ENCODE assay signal across 14 cellular contexts in the genomic region with DNA sequence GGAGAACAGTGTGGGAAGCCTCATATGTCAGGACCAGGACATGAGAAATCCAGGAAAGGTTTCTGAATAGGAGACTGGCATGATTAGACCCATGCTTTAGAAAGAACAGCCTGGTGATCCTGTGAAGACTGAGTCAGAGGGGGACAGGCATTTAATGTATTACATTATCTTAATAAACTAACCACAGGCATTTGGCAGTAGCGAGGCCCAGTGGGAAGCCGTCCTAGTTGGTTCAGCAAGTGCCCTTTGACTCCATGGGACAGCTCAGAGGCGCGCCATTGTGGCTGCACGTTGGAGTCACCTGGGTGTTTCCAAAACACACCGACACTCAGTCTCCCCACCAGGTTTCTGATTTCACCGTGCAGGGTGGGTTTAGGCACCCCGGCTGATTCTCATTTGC.
DNase-seq lines count a peak whose midpoint lies in the region; ATAC-seq and TF ChIP-seq lines count a peak whose summit lies in the region.
"Had no signal": no experiment of that assay in that cellular context is flagged by ENCODE, and none has a peak within 500 bp of the region (broad histone marks: within the 10 kb centered on the region; RNA-seq: fewer than 3 reads in every experiment).

No MANE protein-coding gene starts in this region.

- no peak overlapping the region for H4K8ac ChIP-seq in IMR-90 (ENCODE audit: low read depth in 2 of 2, low read length in 2 of 2)

- H3K18ac ChIP-seq in IMR-90 (ENCODE audit: low read depth, low read length), result no peak overlapping the region

- H3K9me1 ChIP-seq in IMR-90 (ENCODE audit: insufficient read depth, low read length), result no peaks in the 10 kb centered on the region

- H4K20me1 ChIP-seq in IMR-90 (ENCODE audit: insufficient read depth, low read length), result no peaks in the 10 kb centered on the region

- H2BK5ac ChIP-seq in IMR-90 (ENCODE audit: low read depth, low read length, poor library complexity, severe bottlenecking), result no peak overlapping the region

- no peak overlapping the region for H3K4me3 ChIP-seq in BJ (ENCODE audit: low read depth, low read length)
- no peak overlapping the region for H3K4me3 ChIP-seq in IMR-90 (ENCODE audit: insufficient read depth, low read depth, low read length)
- H3K4me3 ChIP-seq in lower leg skin (ENCODE audit: low read depth, poor library complexity, severe bottlenecking), result no peak overlapping the region

- H3K27ac ChIP-seq in IMR-90 (ENCODE audit: insufficient read depth, low read length), result no peak overlapping the region
- H3K27ac ChIP-seq: neutrophil had no signal

- no peak for TF ChIP-seq POLR2A in IMR-90 (IDR thresholded peaks at IDR 0.05; ENCODE audit: low read depth, low read length)
- no peak for TF ChIP-seq POLR2A in lower leg skin (IDR thresholded peaks at IDR 0.05)

- H3K27ac Mint-ChIP-seq in chondrocyte (ENCODE audit: unreplicated experiment), result peak overlapping the region; percentile 80

- peaks cover 3% of the 10 kb centered on the region; the same call in 1 of the 2 replicates for H3K4me1 ChIP-seq in IMR-90 (ENCODE audit: control insufficient read depth, insufficient read depth, low read length)
- H3K4me1 ChIP-seq: Caco-2 had no signal

- POLR2A ChIA-PET in BJ (lab: Charles Lee) (no interaction called here), IMR-90 (lab: Charles Lee; ENCODE audit: unreplicated experiment) (no interaction called here)

- no peak overlapping the region for H3K23ac ChIP-seq in IMR-90 (ENCODE audit: low read depth, low read length)

- intact Hi-C loops in IMR-90 (cut with micrococcal nuclease) (no loop called here), lower leg skin (cut with DNase I; ENCODE audit: low total_unique reads) (no loop called here)

- peak; percentile 96 for ATAC-seq in IMR-90 (ENCODE audit: low read depth)
- ATAC-seq in GM18858 (IDR thresholded peaks at IDR 0.05; ENCODE audit: unreplicated experiment), result no peak

- H3K56ac ChIP-seq in IMR-90 (ENCODE audit: extremely low read depth, insufficient read depth, low read length), result no peak overlapping the region

- peak overlapping the region; percentile 51; the same call in 1 of the 2 replicates for H3K4me2 ChIP-seq in IMR-90 (ENCODE audit: low read depth, low read length)

- no peak overlapping the region for H2AK9ac ChIP-seq in IMR-90 (replicated peaks; ENCODE audit: low read depth, low read length, poor library complexity)

- no peaks in the 10 kb centered on the region for H3K79me1 ChIP-seq in IMR-90 (ENCODE audit: low read depth in 1 of 2, low read length in 2 of 2)

- no peak overlapping the region for H2AK5ac ChIP-seq in IMR-90 (ENCODE audit: low read depth, low read length)

- no peak overlapping the region for H2BK15ac ChIP-seq in IMR-90 (ENCODE audit: low read depth, low read length)

- no peak overlapping the region for H2BK20ac ChIP-seq in IMR-90 (ENCODE audit: low read depth, low read length)

- CTCF ChIA-PET in BJ (lab: Yijun Ruan, JAX) (no interaction called here), IMR-90 (lab: Yijun Ruan, JAX) (no interaction called here)

- no peak for TF ChIP-seq RAD21 in IMR-90 (IDR thresholded peaks at IDR 0.05; ENCODE audit: low read length)

- no peak for TF ChIP-seq CTCF in BJ (IDR thresholded peaks at IDR 0.05; ENCODE audit: insufficient read depth, low read depth, low read length)
- TF ChIP-seq CTCF in IMR-90 (conservative IDR thresholded peaks at IDR 0.05; ENCODE audit: low read depth, low read length), result no peak
- TF ChIP-seq CTCF in chondrocyte (IDR thresholded peaks at IDR 0.05), result no peak
- no peak for TF ChIP-seq CTCF in lower leg skin (IDR thresholded peaks at IDR 0.05)

- H3K9me3 ChIP-seq in IMR-90 (ENCODE audit: control insufficient read depth, insufficient read depth, low read length), result no peaks in the 10 kb centered on the region
- H3K9me3 ChIP-seq: Caco-2, neutrophil had no signal

- no peaks in the 10 kb centered on the region for H3K36me3 Mint-ChIP-seq in chondrocyte (ENCODE audit: low read depth)

- H3K27me3 Mint-ChIP-seq in chondrocyte (ENCODE audit: low read depth), result peaks cover 28% of the 10 kb centered on the region

- peaks cover 12% of the 10 kb centered on the region for H3K4me1 Mint-ChIP-seq in chondrocyte (ENCODE audit: low read depth)

- no peak overlapping the region for H3K9ac ChIP-seq in IMR-90 (ENCODE audit: low read depth, low read length)

- no peaks in the 10 kb centered on the region for H3K9me3 Mint-ChIP-seq in chondrocyte (ENCODE audit: low read depth)

- H2BK120ac ChIP-seq in IMR-90 (ENCODE audit: low read depth, low read length), result no peak overlapping the region

- peaks cover 4% of the 10 kb centered on the region; the same call in 1 of the 2 replicates for H3K27me3 ChIP-seq in BJ (ENCODE audit: control insufficient read depth, insufficient read depth, low read length)
- H3K27me3 ChIP-seq in IMR-90 (ENCODE audit: control insufficient read depth, insufficient read depth, low read length), result peaks cover 15% of the 10 kb centered on the region
- H3K27me3 ChIP-seq: neutrophil had no signal

- dilution Hi-C loops in IMR-90 (cut with HindIII; ENCODE audit: low sequenced_read_pairs, unreplicated experiment), result no loop called here

- no peak overlapping the region for H3K14ac ChIP-seq in IMR-90 (replicated peaks; ENCODE audit: low read depth, low read length)

- no peak overlapping the region for H3K4me3 Mint-ChIP-seq in chondrocyte (ENCODE audit: unreplicated experiment)

- H3K4ac ChIP-seq in IMR-90 (ENCODE audit: low read depth, low read length), result 0 out of 2 replicates have a peak overlapping the region, but pooled peaks have one; percentile 34

- WGBS in IMR-90 (ENCODE audit: extremely low coverage in 2 of 2, insufficient read length in 1 of 2), 2 experiments, result no CpG with 5 or more reads among the region's 8 CpGs
- WGBS in lower leg skin, 2 donors, result 66 to 80% methylated on average over 8 of the region's 8 CpGs

- H4K91ac ChIP-seq in IMR-90 (ENCODE audit: insufficient read depth, low read depth, low read length), result no peak overlapping the region

- H4K5ac ChIP-seq in IMR-90 (ENCODE audit: low read depth, low read length), result no peak overlapping the region

- BruUV-seq in IMR-90 (replicated peaks; lab: Mats Ljungman, UMichigan), result no TSS peak

- H3K36me3 ChIP-seq in BJ (ENCODE audit: control insufficient read depth, insufficient read depth, low read length) (no peaks in the 10 kb centered on the region), IMR-90 (ENCODE audit: control insufficient read depth, insufficient read depth, low read length) (no peaks in the 10 kb centered on the region)
- H3K36me3 ChIP-seq: neutrophil had no signal

- in situ Hi-C loops in IMR-90 (cut with MboI; ENCODE audit: low sequenced_read_pairs), result no loop called here

- H2AFZ ChIP-seq in IMR-90 (replicated peaks; ENCODE audit: low read length, poor library complexity), result no peak overlapping the region

- peak; percentile 46 for DNase-seq in BJ (ENCODE audit: low read depth)
- peak; percentile 80 for DNase-seq in IMR-90
- no peak for DNase-seq in chondrocyte (ENCODE audit: low spot score)
- DNase-seq in myocyte (ENCODE audit: low read depth), result peak; percentile 63
- DNase-seq in lower leg skin (ENCODE audit: low spot score in 2 of 2), result no peak
- DNase-seq in stimulated activated naive CD4-positive, alpha-beta T cell (lab: John Stamatoyannopoulos, UW), result no peak
- no peak for DNase-seq in effector CD8-positive, alpha-beta T cell (lab: John Stamatoyannopoulos, UW)
- DNase-seq: activated CD8-positive, alpha-beta memory T cell treated with anti-CD3 and anti-CD28 coated beads for 24 hours; Caco-2; NCI-H1092 treated with DMSO at 0.1 percent for 48 hours; NCI-H748 treated with DMSO at 0.1 percent for 48 hours; stimulated activated CD4-positive, alpha-beta T cell treated with anti-CD3 and anti-CD28 coated beads, Interleukin-2, amount 100 ng/mL, for 48 hours had no signal

TF ChIP-seq in IMR-90, 13 proteins besides CTCF, POLR2A, EP300 and RAD21:
- TF ChIP-seq BHLHE40 (IDR thresholded peaks at IDR 0.05; ENCODE audit: low read depth, low read length) (peak; percentile 7; the same call in 1 of the 2 replicates), RCOR1 (IDR thresholded peaks at IDR 0.05; ENCODE audit: insufficient replicate concordance, low read length) (no peak)

Comparison
In these comparisons a context has a peak if more than half of its experiments do, and no peak if none do; other contexts are left out.
1. DNase-seq: peak in BJ (single experiment), IMR-90 (single experiment) and myocyte (single experiment); none in chondrocyte (single experiment), lower leg skin (0 of 2), stimulated activated naive CD4-positive, alpha-beta T cell (0 of 6) and effector CD8-positive, alpha-beta T cell (single experiment).